27 cellular contexts compared by ENCODE assay signal in the genomic region with DNA sequence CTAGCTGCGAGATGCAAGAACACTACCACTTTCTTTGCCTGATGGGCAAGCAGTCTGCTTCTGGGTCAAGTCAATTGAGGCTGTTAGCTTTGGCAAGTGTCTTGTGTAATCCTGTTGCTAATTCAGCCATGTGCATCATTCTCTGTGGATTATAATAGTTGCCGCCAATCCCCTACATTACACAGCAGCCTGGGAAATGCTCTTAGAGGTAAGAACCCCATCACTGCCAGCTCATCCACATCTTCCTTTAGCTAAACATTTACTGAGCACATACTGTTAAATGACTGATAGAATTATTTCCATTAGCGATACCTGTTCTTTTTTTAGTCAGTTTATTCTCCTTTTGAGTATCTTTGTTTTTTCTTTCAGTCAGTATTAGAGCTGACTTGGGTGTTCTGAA.
A peak's percentile ranks its signal among the peaks of the same experiment; 100 is the strongest.
DNase-seq lines count a peak whose midpoint lies in the region; ATAC-seq, FAIRE-seq and TF ChIP-seq lines count a peak whose summit lies in the region.
"Had no signal": no experiment of that assay in that cellular context is flagged by ENCODE, and none has a peak within 500 bp of the region (broad histone marks: within the 10 kb centered on the region; RNA-seq: fewer than 3 reads in every experiment).

No MANE protein-coding gene starts in this region.

- peak overlapping the region in 1 of 12 donors; percentile 33 for H3K27ac ChIP-seq in heart left ventricle
- no peak overlapping the region for H3K27ac ChIP-seq in right cardiac atrium (ENCODE audit: low read length)
- H3K27ac ChIP-seq in pancreas, result peak overlapping the region in 2 of 4 donors; percentile 56 to 64
- peak overlapping the region in 1 of 2 donors; percentile 78 for H3K27ac ChIP-seq in aorta (ENCODE audit: low read depth in 1 of 2, low read length in 2 of 2)
- H3K27ac ChIP-seq: neutrophil, upper lobe of left lung had no signal

- H3K9me3 ChIP-seq in heart left ventricle, result no peaks in the 10 kb centered on the region
- no peaks in the 10 kb centered on the region for H3K9me3 ChIP-seq in right cardiac atrium (ENCODE audit: control insufficient read depth, low read length)
- H3K9me3 ChIP-seq in pancreas, result no peaks in the 10 kb centered on the region
- no peaks in the 10 kb centered on the region for H3K9me3 ChIP-seq in aorta (ENCODE audit: control insufficient read depth, low read length)
- H3K9me3 ChIP-seq: neutrophil, stomach, upper lobe of left lung had no signal

- no peak for TF ChIP-seq POLR2A in heart left ventricle (IDR thresholded peaks at IDR 0.05)

- no peak overlapping the region for H3K4me3 Mint-ChIP-seq in brain
- H3K4me3 Mint-ChIP-seq: activated CD4-positive, alpha-beta T cell treated with anti-CD3 and anti-CD28 coated beads for 36 hours; activated naive CD4-positive, alpha-beta T cell treated with anti-CD3 and anti-CD28 coated beads for 36 hours; activated T-cell treated with anti-CD3 and anti-CD28 coated beads, Interleukin-2, amount 50 U/mL, for 4 hours; CD8-positive, alpha-beta T cell had no signal

- intact Hi-C loops in heart left ventricle (cut with DNase I), result no loop called here
- intact Hi-C loops in right cardiac atrium (cut with DNase I), result no loop called here
- intact Hi-C loops in pancreas (cut with DNase I), result no loop called here
- intact Hi-C loops in aorta (cut with DNase I), result no loop called here

- peaks cover 5% of the 10 kb centered on the region for H3K4me1 Mint-ChIP-seq in brain
- H3K4me1 Mint-ChIP-seq: activated CD4-positive, alpha-beta T cell treated with anti-CD3 and anti-CD28 coated beads for 36 hours had no signal

- H3K36me3 Mint-ChIP-seq in brain, result peaks cover 87% of the 10 kb centered on the region

- H3K4me3 ChIP-seq in heart left ventricle, result no peak overlapping the region
- no peak overlapping the region for H3K4me3 ChIP-seq in right cardiac atrium (ENCODE audit: low read length)
- H3K4me3 ChIP-seq in pancreas, result no peak overlapping the region
- H3K4me3 ChIP-seq in aorta (ENCODE audit: low read length in 2 of 2), result no peak overlapping the region
- H3K4me3 ChIP-seq: cardiac muscle cell, stomach, upper lobe of left lung had no signal

- no peaks in the 10 kb centered on the region for H3K27me3 ChIP-seq in heart left ventricle
- no peaks in the 10 kb centered on the region for H3K27me3 ChIP-seq in right cardiac atrium (ENCODE audit: control insufficient read depth, insufficient read depth)
- no peaks in the 10 kb centered on the region for H3K27me3 ChIP-seq in pancreas
- no peaks in the 10 kb centered on the region for H3K27me3 ChIP-seq in aorta (ENCODE audit: control insufficient read depth in 1 of 2, insufficient read depth in 2 of 2, low read length in 1 of 2)
- H3K27me3 ChIP-seq: cardiac muscle cell, neutrophil, stomach, upper lobe of left lung had no signal

- ATAC-seq in heart left ventricle, result peak in 3 of 4 donors; percentile 4 to 57 (median 19)
- ATAC-seq in right cardiac atrium, result no peak
- peak in 3 of 4 donors; percentile 48 to 79 (median 55) for ATAC-seq in pancreas
- ATAC-seq in aorta (ENCODE audit: low FRiP score), result peak; percentile 54
- no peak for ATAC-seq in HG02642 (IDR thresholded peaks at IDR 0.05; ENCODE audit: poor library complexity, unreplicated experiment)
- no peak for ATAC-seq in HG03039 (IDR thresholded peaks at IDR 0.05; ENCODE audit: unreplicated experiment)
- ATAC-seq: activated CD4-positive, alpha-beta T cell treated with anti-CD3 and anti-CD28 coated beads for 36 hours; activated T-cell treated with anti-CD3 and anti-CD28 coated beads, Interleukin-2, amount 50 U/mL, for 4 hours; CD8-positive, alpha-beta T cell had no signal

- H3K9me3 Mint-ChIP-seq in brain, result no peaks in the 10 kb centered on the region
- H3K9me3 Mint-ChIP-seq: activated naive CD4-positive, alpha-beta T cell treated with anti-CD3 and anti-CD28 coated beads for 36 hours; activated T-cell treated with anti-CD3 and anti-CD28 coated beads, Interleukin-2, amount 50 U/mL, for 4 hours; CD8-positive, alpha-beta T cell had no signal

- no peak for FAIRE-seq in pancreas (lab: Jason Lieb, UNC)
- FAIRE-seq: A204.1, H1 had no signal

- TF ChIP-seq CTCF in heart left ventricle (IDR thresholded peaks at IDR 0.05) (no peak), brain (conservative IDR thresholded peaks at IDR 0.05) (no peak), pancreas (IDR thresholded peaks at IDR 0.05) (no peak)

- 75 to 91% (median 81%) methylated on average over 3 of the region's 3 CpGs for WGBS in heart left ventricle, 4 donors
- WGBS in right cardiac atrium, result 84% methylated on average over 3 of the region's 3 CpGs
- 83 to 90% methylated on average over 3 of the region's 3 CpGs for WGBS in pancreas, 2 donors
- WGBS in aorta, 2 donors, result 27 to 37% methylated on average over 3 of the region's 3 CpGs

- peak overlapping the region in 4 of 5 experiments; percentile 4 to 74 (median 14) for H3K27ac Mint-ChIP-seq in brain
- H3K27ac Mint-ChIP-seq: activated CD4-positive, alpha-beta T cell treated with anti-CD3 and anti-CD28 coated beads for 36 hours; activated naive CD4-positive, alpha-beta T cell treated with anti-CD3 and anti-CD28 coated beads for 36 hours; CD8-positive, alpha-beta T cell had no signal

- H3K4me1 ChIP-seq in heart left ventricle (peaks cover 0 to 18% (median 4%) of the 10 kb centered on the region in 12 donors), right cardiac atrium (ENCODE audit: control insufficient read depth, insufficient read depth, low read length) (peaks cover under 1% of the 10 kb centered on the region), pancreas (peaks cover 0 to 21% (median 4%) of the 10 kb centered on the region in 3 donors), aorta (ENCODE audit: control insufficient read depth in 1 of 2, insufficient read depth in 2 of 2, low read length in 2 of 2) (peaks cover 0 to 9% of the 10 kb centered on the region in 2 donors)
- H3K4me1 ChIP-seq: upper lobe of left lung had no signal

- peaks cover 3% of the 10 kb centered on the region for H3K27me3 Mint-ChIP-seq in brain
- H3K27me3 Mint-ChIP-seq: activated CD4-positive, alpha-beta T cell treated with anti-CD3 and anti-CD28 coated beads for 36 hours had no signal

- H3K36me3 ChIP-seq in heart left ventricle (peaks cover 2 to 98% (median 75%) of the 10 kb centered on the region in 9 donors), pancreas (no peaks in the 10 kb centered on the region), aorta (ENCODE audit: control insufficient read depth in 1 of 2, insufficient read depth in 2 of 2, low read length in 1 of 2) (peaks cover 8 to 12% of the 10 kb centered on the region in 2 donors)
- H3K36me3 ChIP-seq: neutrophil had no signal

- DNase-seq in heart left ventricle, result no peak
- DNase-seq in right cardiac atrium, result no peak
- DNase-seq in pancreas, result no peak
- DNase-seq in aorta, result no peak
- no peak for DNase-seq in SW 1271 (lab: John Stamatoyannopoulos, UW)
- DNase-seq: activated CD4-positive, alpha-beta T cell treated with anti-CD3 and anti-CD28 coated beads for 36 hours; activated CD8-positive, alpha-beta memory T cell treated with anti-CD3 and anti-CD28 coated beads for 24 hours; activated naive CD4-positive, alpha-beta T cell treated with anti-CD3 and anti-CD28 coated beads for 36 hours; activated T-cell treated with anti-CD3 and anti-CD28 coated beads, Interleukin-2, amount 50 U/mL, for 4 hours; AML-193; CD8-positive, alpha-beta T cell; DMS53; GF-D8; mesenchymal stem cell; NCI-H1048; NCI-H187; NCI-H526; RPMI8226; stomach; upper lobe of left lung had no signal

Comparison
In these comparisons a context has a peak if more than half of its experiments do, and no peak if none do; other contexts are left out.
1. ATAC-seq: peak in heart left ventricle (3 of 4), pancreas (3 of 4) and aorta (single experiment); none in right cardiac atrium (0 of 2), HG02642 (single experiment) and HG03039 (single experiment).